27 cellular contexts compared by ENCODE assay signal in genomic region chr5:64269164-64269563, GRCh38.
"Had no signal": no experiment of that assay in that cellular context is flagged by ENCODE, and none has a peak within 500 bp of the region (broad histone marks: within the 10 kb centered on the region; RNA-seq: fewer than 3 reads in every experiment).

No MANE protein-coding gene starts in this region.

- ATAC-seq: foreskin keratinocyte; left cardiac atrium; natural killer cell treated with Interleukin-12 subunit alpha and Interleukin-12 subunit beta and Interleukin-15 and Interleukin-18, amount 100 ng/mL, for 72 hours; right lobe of liver; stimulated activated effector memory CD8-positive, alpha-beta T cell treated with anti-CD3 and anti-CD28 coated beads, Interleukin-12 subunit alpha, Interleukin-12 subunit beta, amount 100 ng/mL, for 72 hours; stimulated activated naive CD8-positive, alpha-beta T cell treated with anti-CD3 and anti-CD28 coated beads, Interleukin-15, Interleukin-2, amounts not matched to agents 100 U/mL and 50 U/mL, for 24 hours had no signal

- H3K4me1 ChIP-seq: foreskin keratinocyte, neural progenitor cell, prostate gland, right lobe of liver, uterus had no signal

- H3K9me3 ChIP-seq: prostate gland, right lobe of liver, tibial artery, upper lobe of left lung had no signal

- H3K27me3 ChIP-seq: foreskin keratinocyte, hepatocyte, neural progenitor cell, right lobe of liver, tibial artery, upper lobe of left lung, uterus had no signal

- FAIRE-seq: endothelial cell of umbilical vein, kidney had no signal

- H3K36me3 ChIP-seq: left ventricle myocardium inferior, neural progenitor cell, prostate gland, right lobe of liver, tibial artery, upper lobe of left lung, uterus had no signal

- H3K27ac ChIP-seq: foreskin keratinocyte, hepatocyte, left ventricle myocardium inferior, neural progenitor cell, parathyroid adenoma, prostate gland, right lobe of liver, tibial artery, upper lobe of left lung, uterus had no signal

- H3K4me3 ChIP-seq: hepatocyte, left ventricle myocardium inferior, lung, neural progenitor cell, prostate gland, right lobe of liver, tibial artery, upper lobe of left lung, uterus had no signal

- DNase-seq: effector CD4-positive, alpha-beta T cell; endodermal cell; erythroblast; foreskin keratinocyte; head of caudate nucleus; kidney; left cardiac atrium; left ventricle myocardium inferior; mesenchymal stem cell; midbrain; nucleus accumbens; retina; right lobe of liver; stimulated activated CD4-positive, alpha-beta T cell treated with anti-CD3 and anti-CD28 coated beads, Interleukin-4, amount 100 ng/mL, for 1 hour; stimulated activated CD8-positive, alpha-beta memory T cell treated with anti-CD3 and anti-CD28 coated beads, Interleukin-4, amount 100 ng/mL, for 48 hours; stimulated activated naive CD8-positive, alpha-beta T cell treated with anti-CD3 and anti-CD28 coated beads, Interleukin-15, Interleukin-2, amounts not matched to agents 100 U/mL and 50 U/mL, for 24 hours; tibial artery; upper lobe of left lung; uterus had no signal
